In the genomic region with DNA sequence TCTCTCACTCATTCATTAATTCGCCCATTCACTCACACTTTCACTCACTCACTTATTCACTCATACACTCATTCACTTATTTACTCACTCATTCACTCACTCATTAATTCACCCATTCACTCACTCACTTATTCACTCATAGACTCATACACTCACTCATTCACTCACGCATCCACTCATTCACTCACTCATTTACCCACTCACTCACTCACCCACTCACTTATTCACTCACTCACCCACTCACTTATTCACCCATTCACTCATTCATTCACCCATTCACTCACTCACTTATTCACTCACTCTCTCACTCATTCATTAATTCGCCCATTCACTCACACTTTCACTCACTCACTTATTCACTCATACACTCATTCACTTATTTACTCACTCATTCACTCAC, we compare ENCODE assay signal across 14 cellular contexts. TPM values are rescaled to one million over a fixed set of nuclear protein-coding genes. Genes with fewer than 3 reads are reported as not detected.
"Had no signal": no experiment of that assay in that cellular context is flagged by ENCODE, and none has a peak within 500 bp of the region (broad histone marks: within the 10 kb centered on the region; RNA-seq: fewer than 3 reads in every experiment).

No MANE protein-coding gene starts in this region.

RNA-seq across cellular contexts. Expression of a gene that starts 3.1 kb away (rescaled TPM):
- total RNA-seq: kidney epithelial cell; left cardiac atrium; left ventricle myocardium inferior; left ventricle myocardium superior; liver; lung microvascular endothelial cell; mammary epithelial cell; mesenteric fat pad; mesothelial cell of epicardium; myocyte; naive thymus-derived CD4-positive, alpha-beta T cell; naive thymus-derived CD8-positive, alpha-beta T cell had no signal
- polyA plus RNA-seq: immature natural killer cell; keratinocyte; liver; naive thymus-derived CD4-positive, alpha-beta T cell; naive thymus-derived CD8-positive, alpha-beta T cell had no signal
